9 cellular contexts compared by ENCODE assay signal in the genomic region with DNA sequence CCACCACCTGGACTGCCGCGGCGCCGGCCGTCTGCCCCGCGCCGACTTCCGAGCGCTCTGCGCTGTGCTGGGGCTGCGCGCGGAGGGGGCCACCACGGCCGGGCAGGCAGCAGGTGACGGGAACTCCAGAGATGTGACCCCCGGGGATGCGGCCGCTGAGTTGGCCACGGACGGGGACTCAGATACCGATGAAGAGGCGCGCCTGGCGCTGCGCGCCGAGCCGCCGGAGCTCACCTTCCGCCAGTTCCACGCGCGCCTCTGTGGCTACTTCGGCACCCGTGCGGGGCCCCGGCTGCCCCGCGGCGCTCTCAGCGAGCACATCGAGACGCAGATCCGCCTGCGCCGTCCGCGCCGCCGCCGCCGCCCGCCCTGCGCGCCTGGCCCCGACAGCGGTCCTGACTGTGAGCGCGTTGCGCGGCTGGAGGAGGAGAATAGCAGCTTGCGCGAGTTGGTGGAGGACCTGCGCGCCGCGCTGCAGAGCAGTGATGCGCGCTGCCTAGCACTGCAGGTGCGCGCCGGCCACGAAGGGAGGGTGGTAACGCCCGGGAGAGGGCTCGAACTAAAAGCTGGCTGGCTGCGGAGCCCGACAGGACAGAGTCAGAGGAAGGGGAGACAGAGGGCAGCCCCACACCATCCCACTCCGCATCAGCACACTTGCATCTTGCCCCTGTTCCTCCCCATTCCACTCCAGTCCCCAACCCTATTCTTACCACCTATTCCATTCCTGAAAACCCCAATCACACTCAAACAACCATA. TPM values are rescaled to one million over a fixed set of nuclear protein-coding genes. Genes with fewer than 3 reads are reported as not detected.
DNase-seq lines count a peak whose midpoint lies in the region; ATAC-seq and TF ChIP-seq lines count a peak whose summit lies in the region.
"Had no signal": no experiment of that assay in that cellular context is flagged by ENCODE, and none has a peak within 500 bp of the region (broad histone marks: within the 10 kb centered on the region; RNA-seq: fewer than 3 reads in every experiment).

No MANE protein-coding gene starts in this region.

- POLR2A ChIA-PET in WTC11 (lab: Charles Lee) = interaction anchor here (0.6 kb wide), 1 partner anchor 76 kb away, joined by 9 read pairs; no protein-coding TSS in a partner anchor

- no peaks in the 10 kb centered on the region for H3K4me1 ChIP-seq in foreskin keratinocyte
- no peaks in the 10 kb centered on the region for H3K4me1 ChIP-seq in psoas muscle

- no peaks in the 10 kb centered on the region for H3K36me3 Mint-ChIP-seq in WTC11

- no peaks in the 10 kb centered on the region for H3K36me3 ChIP-seq in psoas muscle (ENCODE audit: insufficient read depth in 1 of 2, low read depth in 1 of 2)

- H3K27me3 ChIP-seq in foreskin keratinocyte (peaks cover 96% of the 10 kb centered on the region), psoas muscle (ENCODE audit: insufficient read depth in 3 of 3, low read length in 2 of 3) (peaks cover 0 to 43% (median 24%) of the 10 kb centered on the region in 3 donors)

- H3K27ac ChIP-seq in foreskin keratinocyte = no peak overlapping the region
- no peak overlapping the region for H3K27ac ChIP-seq in psoas muscle

- peaks cover 26% of the 10 kb centered on the region for H3K4me1 Mint-ChIP-seq in WTC11

- no peaks in the 10 kb centered on the region for H3K9me3 ChIP-seq in psoas muscle

- peaks cover 6% of the 10 kb centered on the region for H3K9me3 Mint-ChIP-seq in WTC11

- DNase-seq in HFF-Myc (ENCODE audit: extremely low read depth, low read depth) = no peak
- peak; percentile 60 for DNase-seq in WTC11 (ENCODE audit: low spot score)
- DNase-seq in foreskin keratinocyte = no peak
- no peak for DNase-seq in psoas muscle
- no peak for DNase-seq in NK-92 (lab: John Stamatoyannopoulos, UW; ENCODE audit: unreplicated experiment)
- DNase-seq in NCI-H128 (lab: John Stamatoyannopoulos, UW; ENCODE audit: unreplicated experiment) = no peak

- no peak for TF ChIP-seq CTCF in HFF-Myc (IDR thresholded peaks at IDR 0.05; ENCODE audit: low read depth, low read length, missing control alignments)
- TF ChIP-seq CTCF in WTC11 (IDR thresholded peaks at IDR 0.05) = no peak
- TF ChIP-seq CTCF in foreskin keratinocyte (conservative IDR thresholded peaks at IDR 0.05) = no peak
- TF ChIP-seq CTCF in psoas muscle (IDR thresholded peaks at IDR 0.05) = no peak

- peak; percentile 41 for ATAC-seq in WTC11
- peak; percentile 13 for ATAC-seq in foreskin keratinocyte
- ATAC-seq in psoas muscle = peak; percentile 5 to 40 (median 33)
- ATAC-seq in HG03342 (IDR thresholded peaks at IDR 0.05; ENCODE audit: unreplicated experiment) = no peak
- ATAC-seq in HG03469 (IDR thresholded peaks at IDR 0.05; ENCODE audit: unreplicated experiment) = no peak

- peaks cover 99% of the 10 kb centered on the region for H3K27me3 Mint-ChIP-seq in WTC11 (ENCODE audit: low read depth)

- CTCF ChIA-PET in WTC11 (lab: Charles Lee) = interaction anchor here (1.2 kb wide), 1 partner anchor 52 kb away, joined by 5 read pairs; no protein-coding TSS in a partner anchor

- WGBS in psoas muscle, 3 donors = 1% methylated on average over 68 to 81 of the region's 81 CpGs

- intact Hi-C loops in psoas muscle (cut with DNase I) = no loop called here

- no peak overlapping the region for H3K27ac Mint-ChIP-seq in WTC11

- peak overlapping the region; percentile 57 for H3K4me3 Mint-ChIP-seq in WTC11

- H3K4me3 ChIP-seq in HFF-Myc (replicated peaks; ENCODE audit: low read depth, low read length) = peak overlapping the region; percentile 39
- H3K4me3 ChIP-seq in psoas muscle = peak overlapping the region; percentile 67

TF ChIP-seq in WTC11, 78 proteins besides CTCF, POLR2A, EP300 and RAD21:
- no peak for TF ChIP-seq RELA (CRISPR knock-in tag; IDR thresholded peaks at IDR 0.05; ENCODE audit: borderline replicate concordance)
- TF ChIP-seq TCF7 (CRISPR knock-in tag; IDR thresholded peaks at IDR 0.05; ENCODE audit: low read depth) = no peak
- TF ChIP-seq, protein P1, sequence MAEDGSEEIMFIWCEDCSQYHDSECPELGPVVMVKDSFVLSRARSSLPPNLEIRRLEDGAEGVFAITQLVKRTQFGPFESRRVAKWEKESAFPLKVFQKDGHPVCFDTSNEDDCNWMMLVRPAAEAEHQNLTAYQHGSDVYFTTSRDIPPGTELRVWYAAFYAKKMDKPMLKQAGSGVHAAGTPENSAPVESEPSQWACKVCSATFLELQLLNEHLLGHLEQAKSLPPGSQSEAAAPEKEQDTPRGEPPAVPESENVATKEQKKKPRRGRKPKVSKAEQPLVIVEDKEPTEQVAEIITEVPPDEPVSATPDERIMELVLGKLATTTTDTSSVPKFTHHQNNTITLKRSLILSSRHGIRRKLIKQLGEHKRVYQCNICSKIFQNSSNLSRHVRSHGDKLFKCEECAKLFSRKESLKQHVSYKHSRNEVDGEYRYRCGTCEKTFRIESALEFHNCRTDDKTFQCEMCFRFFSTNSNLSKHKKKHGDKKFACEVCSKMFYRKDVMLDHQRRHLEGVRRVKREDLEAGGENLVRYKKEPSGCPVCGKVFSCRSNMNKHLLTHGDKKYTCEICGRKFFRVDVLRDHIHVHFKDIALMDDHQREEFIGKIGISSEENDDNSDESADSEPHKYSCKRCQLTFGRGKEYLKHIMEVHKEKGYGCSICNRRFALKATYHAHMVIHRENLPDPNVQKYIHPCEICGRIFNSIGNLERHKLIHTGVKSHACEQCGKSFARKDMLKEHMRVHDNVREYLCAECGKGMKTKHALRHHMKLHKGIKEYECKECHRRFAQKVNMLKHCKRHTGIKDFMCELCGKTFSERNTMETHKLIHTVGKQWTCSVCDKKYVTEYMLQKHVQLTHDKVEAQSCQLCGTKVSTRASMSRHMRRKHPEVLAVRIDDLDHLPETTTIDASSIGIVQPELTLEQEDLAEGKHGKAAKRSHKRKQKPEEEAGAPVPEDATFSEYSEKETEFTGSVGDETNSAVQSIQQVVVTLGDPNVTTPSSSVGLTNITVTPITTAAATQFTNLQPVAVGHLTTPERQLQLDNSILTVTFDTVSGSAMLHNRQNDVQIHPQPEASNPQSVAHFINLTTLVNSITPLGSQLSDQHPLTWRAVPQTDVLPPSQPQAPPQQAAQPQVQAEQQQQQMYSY (CRISPR knock-in tag; IDR thresholded peaks at IDR 0.05) = peak; percentile 51
- TF ChIP-seq, protein P2, sequence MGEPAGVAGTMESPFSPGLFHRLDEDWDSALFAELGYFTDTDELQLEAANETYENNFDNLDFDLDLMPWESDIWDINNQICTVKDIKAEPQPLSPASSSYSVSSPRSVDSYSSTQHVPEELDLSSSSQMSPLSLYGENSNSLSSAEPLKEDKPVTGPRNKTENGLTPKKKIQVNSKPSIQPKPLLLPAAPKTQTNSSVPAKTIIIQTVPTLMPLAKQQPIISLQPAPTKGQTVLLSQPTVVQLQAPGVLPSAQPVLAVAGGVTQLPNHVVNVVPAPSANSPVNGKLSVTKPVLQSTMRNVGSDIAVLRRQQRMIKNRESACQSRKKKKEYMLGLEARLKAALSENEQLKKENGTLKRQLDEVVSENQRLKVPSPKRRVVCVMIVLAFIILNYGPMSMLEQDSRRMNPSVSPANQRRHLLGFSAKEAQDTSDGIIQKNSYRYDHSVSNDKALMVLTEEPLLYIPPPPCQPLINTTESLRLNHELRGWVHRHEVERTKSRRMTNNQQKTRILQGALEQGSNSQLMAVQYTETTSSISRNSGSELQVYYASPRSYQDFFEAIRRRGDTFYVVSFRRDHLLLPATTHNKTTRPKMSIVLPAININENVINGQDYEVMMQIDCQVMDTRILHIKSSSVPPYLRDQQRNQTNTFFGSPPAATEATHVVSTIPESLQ (CRISPR knock-in tag; IDR thresholded peaks at IDR 0.05) = no peak
- TF ChIP-seq SP1 (CRISPR knock-in tag; conservative IDR thresholded peaks at IDR 0.05) = 0 out of 2 replicates have a peak, but pooled peaks have one; percentile 0
- TF ChIP-seq, protein P3, sequence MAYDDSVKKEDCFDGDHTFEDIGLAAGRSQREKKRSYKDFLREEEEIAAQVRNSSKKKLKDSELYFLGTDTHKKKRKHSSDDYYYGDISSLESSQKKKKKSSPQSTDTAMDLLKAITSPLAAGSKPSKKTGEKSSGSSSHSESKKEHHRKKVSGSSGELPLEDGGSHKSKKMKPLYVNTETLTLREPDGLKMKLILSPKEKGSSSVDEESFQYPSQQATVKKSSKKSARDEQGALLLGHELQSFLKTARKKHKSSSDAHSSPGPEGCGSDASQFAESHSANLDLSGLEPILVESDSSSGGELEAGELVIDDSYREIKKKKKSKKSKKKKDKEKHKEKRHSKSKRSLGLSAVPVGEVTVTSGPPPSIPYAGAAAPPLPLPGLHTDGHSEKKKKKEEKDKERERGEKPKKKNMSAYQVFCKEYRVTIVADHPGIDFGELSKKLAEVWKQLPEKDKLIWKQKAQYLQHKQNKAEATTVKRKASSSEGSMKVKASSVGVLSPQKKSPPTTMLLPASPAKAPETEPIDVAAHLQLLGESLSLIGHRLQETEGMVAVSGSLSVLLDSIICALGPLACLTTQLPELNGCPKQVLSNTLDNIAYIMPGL (CRISPR knock-in tag; IDR thresholded peaks at IDR 0.05) = peak; percentile 41; the same call in 1 of the 2 replicates
- no peak for TF ChIP-seq CREM (CRISPR knock-in tag; IDR thresholded peaks at IDR 0.05)
- TF ChIP-seq FOXP1 (CRISPR knock-in tag; IDR thresholded peaks at IDR 0.05; ENCODE audit: borderline replicate concordance) = 0 out of 2 replicates have a peak, but pooled peaks have one; percentile 14

RNA-seq across cellular contexts. Expression of a gene that starts 0.9 kb away (rescaled TPM):
- total RNA-seq in WTC11 (2021) (0.16 to 0.31 TPM (median 0.16 TPM) in 3 replicates), foreskin keratinocyte (not detected in 2 replicates), psoas muscle (1 to 10 TPM in 2 of 4 donors, under 1 TPM in 2; 0.38 to 1.5 (median 0.74) TPM)
- polyA plus RNA-seq in foreskin keratinocyte (not detected in 2 replicates), psoas muscle (under 1 TPM; 0.11 to 0.68 (median 0.26) TPM)
- total RNA-seq: epithelial cell of proximal tubule had no signal

RNA-seq across cellular contexts. Expression of a gene that starts 8.1 kb away (rescaled TPM):
- 2.3 to 2.9 TPM (median 2.6 TPM) in 3 replicates for total RNA-seq in WTC11 (2021)
- 0.28 and 0.41 TPM in 2 replicates for total RNA-seq in foreskin keratinocyte
- polyA plus RNA-seq in foreskin keratinocyte = 0.22 and 0.31 TPM in 2 replicates
- under 1 TPM; 0.07 to 0.86 (median 0.23) TPM for total RNA-seq in psoas muscle
- polyA plus RNA-seq in psoas muscle = under 1 TPM; 0.09 to 0.16 (median 0.13) TPM
- total RNA-seq: epithelial cell of proximal tubule had no signal

RNA-seq across cellular contexts. Expression of a gene that starts 58.6 kb away (rescaled TPM):
- total RNA-seq in WTC11 (2021) (not detected in 3 replicates), foreskin keratinocyte (not detected in 2 replicates), psoas muscle (not detected)
- polyA plus RNA-seq in foreskin keratinocyte (not detected in 2 replicates), psoas muscle (under 1 TPM; 0.04 to 0.21 (median 0.09) TPM)
- total RNA-seq: epithelial cell of proximal tubule had no signal

Comparison
In these comparisons a context has a peak if more than half of its experiments do, and no peak if none do; other contexts are left out.
1. ATAC-seq: peak in WTC11 (single experiment), foreskin keratinocyte (single experiment) and psoas muscle (4 of 4); none in HG03342 (single experiment) and HG03469 (single experiment).